Comparison of ENCODE assay signal across 11 cellular contexts in genomic region chr3:38168151-38168987, GRCh38. TPM values are rescaled to one million over a fixed set of nuclear protein-coding genes. Genes with fewer than 3 reads are reported as not detected.
DNase-seq lines count a peak whose midpoint lies in the region; ATAC-seq and TF ChIP-seq lines count a peak whose summit lies in the region.
"Had no signal": no experiment of that assay in that cellular context is flagged by ENCODE, and none has a peak within 500 bp of the region (broad histone marks: within the 10 kb centered on the region; RNA-seq: fewer than 3 reads in every experiment).

No MANE protein-coding gene starts in this region.

- no peaks in the 10 kb centered on the region for H3F3A ChIP-seq in Loucy (ENCODE audit: low read depth)

- CTCF ChIA-PET in CD4-positive, alpha-beta memory T cell (lab: Charles Lee; ENCODE audit: partially characterized antibody) = no interaction called here

- peak overlapping the region in 5 of 8 donors; percentile 14 to 68 (median 55) for H3K4me3 Mint-ChIP-seq in CD4-positive, alpha-beta memory T cell
- peak overlapping the region in 7 of 10 donors; percentile 11 to 96 (median 54) for H3K4me3 Mint-ChIP-seq in naive thymus-derived CD8-positive, alpha-beta T cell

- no peaks in the 10 kb centered on the region for H3K9me2 ChIP-seq in Loucy (replicated peaks; ENCODE audit: low read depth, low read length)

- no peaks in the 10 kb centered on the region for H3K27me3 ChIP-seq in CD4-positive, alpha-beta memory T cell (ENCODE audit: insufficient read depth, low read length)
- no peaks in the 10 kb centered on the region for H3K27me3 ChIP-seq in Loucy (ENCODE audit: insufficient read depth, low read length, poor library complexity, severe bottlenecking)
- no peaks in the 10 kb centered on the region for H3K27me3 ChIP-seq in heart right ventricle
- H3K27me3 ChIP-seq: Peyer's patch had no signal

- 94 to 98% methylated on average over 4 of the region's 4 CpGs for WGBS in heart right ventricle, 2 donors

- peaks cover 91% of the 10 kb centered on the region for H3K79me2 ChIP-seq in Loucy (ENCODE audit: insufficient read depth, low read length)

- H3K9me3 ChIP-seq in CD4-positive, alpha-beta memory T cell (ENCODE audit: control insufficient read depth in 1 of 2, low read length in 2 of 2) = no peaks in the 10 kb centered on the region
- H3K9me3 ChIP-seq in Loucy (ENCODE audit: insufficient read depth, low read depth, low read length) (no peaks in the 10 kb centered on the region), heart right ventricle (no peaks in the 10 kb centered on the region)
- H3K9me3 ChIP-seq: Peyer's patch had no signal

- H4K20me1 ChIP-seq in Loucy (ENCODE audit: insufficient read depth, low read length, poor library complexity, severe bottlenecking) = peaks cover 68% of the 10 kb centered on the region

- H3K4me1 Mint-ChIP-seq in CD4-positive, alpha-beta memory T cell = peaks cover 48 to 83% (median 65%) of the 10 kb centered on the region in 4 donors
- peaks cover 26 to 80% (median 74%) of the 10 kb centered on the region in 4 donors for H3K4me1 Mint-ChIP-seq in naive thymus-derived CD8-positive, alpha-beta T cell

- no peaks in the 10 kb centered on the region for H3K36me3 ChIP-seq in CD4-positive, alpha-beta memory T cell (ENCODE audit: insufficient read depth, low read length)
- H3K36me3 ChIP-seq in Loucy (ENCODE audit: insufficient read depth, low read length) = no peaks in the 10 kb centered on the region
- H3K36me3 ChIP-seq in heart right ventricle = no peaks in the 10 kb centered on the region
- H3K36me3 ChIP-seq: Peyer's patch had no signal

- peaks cover 70% of the 10 kb centered on the region for H3K4me1 ChIP-seq in CD4-positive, alpha-beta memory T cell (ENCODE audit: insufficient read depth, low read length)
- H3K4me1 ChIP-seq in Loucy (ENCODE audit: insufficient read depth, low read length, poor library complexity, severe bottlenecking) (peaks cover 78% of the 10 kb centered on the region), heart right ventricle (peaks cover 3 to 58% (median 26%) of the 10 kb centered on the region in 9 donors)

- peaks cover 0 to 3% (median 0%) of the 10 kb centered on the region in 8 donors for H3K9me3 Mint-ChIP-seq in CD4-positive, alpha-beta memory T cell
- H3K9me3 Mint-ChIP-seq in naive thymus-derived CD8-positive, alpha-beta T cell = no peaks in the 10 kb centered on the region

- POLR2A ChIA-PET in CD4-positive, alpha-beta memory T cell (lab: Charles Lee; ENCODE audit: partially characterized antibody) = interaction anchor here (5.8 kb wide), 1 partner anchor 28 kb away, joined by 255 read pairs; the partner anchor contains the start of genes ACAA1 and MYD88
- POLR2A ChIA-PET in naive thymus-derived CD8-positive, alpha-beta T cell (lab: Charles Lee) = interaction anchor here (5.8 kb wide), 1 partner anchor 29 kb away, joined by 192 read pairs; the partner anchor contains the start of genes ACAA1 and MYD88

- DNase-seq in CD4-positive, alpha-beta memory T cell = no peak
- peak; percentile 77 for DNase-seq in astrocyte of the hippocampus (ENCODE audit: low read depth, low spot score)
- DNase-seq in naive thymus-derived CD8-positive, alpha-beta T cell = no peak
- no peak for DNase-seq in cerebellar nuclear complex (lab: John Stamatoyannopoulos, UW)
- DNase-seq in heart right ventricle = no peak
- DNase-seq: activated CD8-positive, alpha-beta memory T cell treated with anti-CD3 and anti-CD28 coated beads, Interleukin-2, amount 50 U/mL, for 4 hours; NCI-H1436 treated with DMSO at 0.1 percent for 48 hours; Peyer's patch had no signal

- TF ChIP-seq CTCF in Loucy (conservative IDR thresholded peaks at IDR 0.05; ENCODE audit: low read length) (no peak), heart right ventricle (IDR thresholded peaks at IDR 0.05) (no peak)

- H3K36me3 Mint-ChIP-seq in CD4-positive, alpha-beta memory T cell = peaks cover 3 to 11% of the 10 kb centered on the region in 2 donors
- peaks cover 0 to 4% (median 0%) of the 10 kb centered on the region in 3 donors for H3K36me3 Mint-ChIP-seq in naive thymus-derived CD8-positive, alpha-beta T cell

- H3K4me2 ChIP-seq in Loucy (ENCODE audit: low read depth, low read length, poor library complexity, severe bottlenecking) = peak overlapping the region; percentile 98

- H3K27me3 Mint-ChIP-seq in CD4-positive, alpha-beta memory T cell = no peaks in the 10 kb centered on the region
- no peaks in the 10 kb centered on the region for H3K27me3 Mint-ChIP-seq in naive thymus-derived CD8-positive, alpha-beta T cell

- no peak for ATAC-seq in naive thymus-derived CD8-positive, alpha-beta T cell
- no peak for ATAC-seq in GM18502 (IDR thresholded peaks at IDR 0.05; ENCODE audit: poor library complexity, unreplicated experiment)
- ATAC-seq in heart right ventricle = no peak
- ATAC-seq in GM21619 (IDR thresholded peaks at IDR 0.05; ENCODE audit: unreplicated experiment) = no peak

- H2AFZ ChIP-seq in Loucy (ENCODE audit: low read length) = no peak overlapping the region

- no peak overlapping the region for H3K27ac ChIP-seq in CD4-positive, alpha-beta memory T cell (ENCODE audit: low read depth, low read length)
- no peak overlapping the region for H3K27ac ChIP-seq in heart right ventricle
- H3K27ac ChIP-seq: Peyer's patch had no signal

- intact Hi-C loops in CD4-positive, alpha-beta memory T cell (cut with micrococcal nuclease) = no loop called here
- intact Hi-C loops in heart right ventricle (cut with DNase I) = loop anchor here in 1 of 10 donors (10.0 kb wide), 1 partner anchor 56 kb away; no protein-coding TSS in a partner anchor

- peak overlapping the region; percentile 66 for H3K9ac ChIP-seq in Loucy (ENCODE audit: low read depth, low read length, poor library complexity, severe bottlenecking)

- H3K27ac Mint-ChIP-seq in CD4-positive, alpha-beta memory T cell = peak overlapping the region in 3 of 7 donors; percentile 4 to 100 (median 7)
- H3K27ac Mint-ChIP-seq in naive thymus-derived CD8-positive, alpha-beta T cell = peak overlapping the region in 5 of 10 donors; percentile 3 to 100 (median 32)

- no peak overlapping the region for H3K4me3 ChIP-seq in CD4-positive, alpha-beta memory T cell (ENCODE audit: low read length in 2 of 2)
- H3K4me3 ChIP-seq in Loucy (ENCODE audit: low read length, poor library complexity, severe bottlenecking) (peak overlapping the region; percentile 87), heart right ventricle (no peak overlapping the region)
- H3K4me3 ChIP-seq: Peyer's patch had no signal

RNA-seq across cellular contexts. Expression of gene OXSR1, which starts 3.0 kb away (rescaled TPM):
- 10 to 100 TPM; 39.6 to 43.9 TPM for total RNA-seq in CD4-positive, alpha-beta memory T cell
- polyA plus RNA-seq in CD4-positive, alpha-beta memory T cell = 10 to 100 TPM; 13.3 to 18.0 TPM
- 10 to 100 TPM; 40.3 to 40.8 TPM for total RNA-seq in naive thymus-derived CD8-positive, alpha-beta T cell
- polyA plus RNA-seq in naive thymus-derived CD8-positive, alpha-beta T cell = 10 to 100 TPM; 12.9 to 14.0 (median 13.1) TPM
- 10 to 100 TPM; 27.3 to 38.4 (median 31.6) TPM for total RNA-seq in heart right ventricle
- 10 to 100 TPM; 13.7 to 15.9 TPM for polyA plus RNA-seq in heart right ventricle

RNA-seq across cellular contexts. Expression of gene MYD88, which starts 29.9 kb away (rescaled TPM):
- 10 to 100 TPM; 50.5 to 57.4 TPM for total RNA-seq in CD4-positive, alpha-beta memory T cell
- polyA plus RNA-seq in CD4-positive, alpha-beta memory T cell = 100 to 1,000 TPM; 104 to 129 TPM
- 10 to 100 TPM; 40.6 to 44.7 TPM for total RNA-seq in naive thymus-derived CD8-positive, alpha-beta T cell
- 10 to 100 TPM; 54.5 to 73.9 (median 71.8) TPM for polyA plus RNA-seq in naive thymus-derived CD8-positive, alpha-beta T cell
- 10 to 100 TPM in 2 of 10 donors, 1 to 10 TPM in 8; 4.2 to 22.3 (median 6.8) TPM for total RNA-seq in heart right ventricle
- polyA plus RNA-seq in heart right ventricle = 10 to 100 TPM in 1 of 2 donors, 1 to 10 TPM in 1; 7.1 to 11.1 TPM

RNA-seq across cellular contexts. Expression of gene ACAA1, which starts 31.4 kb away (rescaled TPM):
- total RNA-seq in CD4-positive, alpha-beta memory T cell = 10 to 100 TPM; 78.7 to 82.8 TPM
- polyA plus RNA-seq in CD4-positive, alpha-beta memory T cell = 10 to 100 TPM; 52.4 to 76.3 TPM
- total RNA-seq in naive thymus-derived CD8-positive, alpha-beta T cell = 10 to 100 TPM; 81.0 to 84.3 TPM
- 10 to 100 TPM; 53.5 to 64.8 (median 55.6) TPM for polyA plus RNA-seq in naive thymus-derived CD8-positive, alpha-beta T cell
- total RNA-seq in heart right ventricle = 100 to 1,000 TPM; 102 to 136 (median 117) TPM
- 100 to 1,000 TPM in 1 of 2 donors, 10 to 100 TPM in 1; 76.4 to 133 TPM for polyA plus RNA-seq in heart right ventricle
